Comparison of ENCODE assay signal across 21 cellular contexts in genomic region chr3:197858133-197858532, GRCh38.
A peak's percentile ranks its signal among the peaks of the same experiment; 100 is the strongest.
DNase-seq lines count a peak whose midpoint lies in the region; ATAC-seq and TF ChIP-seq lines count a peak whose summit lies in the region.
"Had no signal": no experiment of that assay in that cellular context is flagged by ENCODE, and none has a peak within 500 bp of the region (broad histone marks: within the 10 kb centered on the region; RNA-seq: fewer than 3 reads in every experiment).

No MANE protein-coding gene starts in this region.

- H2AK5ac ChIP-seq in H9 (ENCODE audit: insufficient read length, low read length): no peak overlapping the region

- H3K23ac ChIP-seq in H9 (ENCODE audit: insufficient read length, low read depth, low read length): no peak overlapping the region

- peaks cover 0 to 8% of the 10 kb centered on the region in 2 experiments; a peak in 3 of 5 replicates for H3K9me3 Mint-ChIP-seq in H9
- H3K9me3 Mint-ChIP-seq in CD8-positive, alpha-beta memory T cell: no peaks in the 10 kb centered on the region
- H3K9me3 Mint-ChIP-seq: CD4-positive, alpha-beta T cell had no signal

- H3K79me1 ChIP-seq in H9 (ENCODE audit: insufficient read depth, low read depth, low read length, poor library complexity, severe bottlenecking): no peaks in the 10 kb centered on the region

- no peak overlapping the region for H3K4ac ChIP-seq in H9 (ENCODE audit: low read depth, low read length)

- H3K27ac Mint-ChIP-seq in H9: no peak overlapping the region; a peak in 1 of 7 replicates
- H3K27ac Mint-ChIP-seq in CD8-positive, alpha-beta memory T cell: no peak overlapping the region
- H3K27ac Mint-ChIP-seq: CD4-positive, alpha-beta T cell had no signal

- H3T11ph ChIP-seq in H9 (ENCODE audit: low read length): no peak overlapping the region

- no peak overlapping the region for H3K9ac ChIP-seq in H9 (ENCODE audit: extremely low read depth, insufficient read length, low read length)
- H3K9ac ChIP-seq: BLaER1 had no signal

- no peaks in the 10 kb centered on the region for H3K23me2 ChIP-seq in H9 (ENCODE audit: insufficient read length, low read depth, low read length, poor library complexity, severe bottlenecking)

- no peak overlapping the region for H2BK120ac ChIP-seq in H9 (ENCODE audit: low read depth, low read length, poor library complexity, severe bottlenecking)

- no peak overlapping the region for H4K8ac ChIP-seq in H9 (replicated peaks; ENCODE audit: insufficient read length, low read depth, low read length)

- no peaks in the 10 kb centered on the region for H3K79me2 ChIP-seq in H9 (ENCODE audit: insufficient read depth, low read length)

- H3K36me3 ChIP-seq in SJCRH30: peaks cover 31% of the 10 kb centered on the region
- H3K36me3 ChIP-seq in iPS DF 6.9 (ENCODE audit: control insufficient read depth, insufficient read depth, low read length): no peaks in the 10 kb centered on the region; the same call in 1 of the 2 replicates
- H3K36me3 ChIP-seq in CD8-positive, alpha-beta memory T cell (ENCODE audit: insufficient read depth, low read length): peaks cover 16% of the 10 kb centered on the region

- H3K27me3 ChIP-seq in H9 (ENCODE audit: insufficient read depth, low read length) (no peaks in the 10 kb centered on the region), SJCRH30 (no peaks in the 10 kb centered on the region), iPS DF 6.9 (ENCODE audit: control insufficient read depth, insufficient read depth, low read length) (no peaks in the 10 kb centered on the region)
- H3K27me3 ChIP-seq in CD8-positive, alpha-beta memory T cell (ENCODE audit: insufficient read depth, low read length, poor library complexity, severe bottlenecking): no peaks in the 10 kb centered on the region
- H3K27me3 ChIP-seq: BLaER1 had no signal

- no peak overlapping the region for H4K91ac ChIP-seq in H9 (ENCODE audit: insufficient read length, low read depth, low read length)

- H3K4me2 ChIP-seq in H9 (ENCODE audit: insufficient read depth, insufficient read length, low read length): no peak overlapping the region
- H3K4me2 ChIP-seq: BLaER1 had no signal

- POLR2A ChIA-PET in CD8-positive, alpha-beta memory T cell (lab: Charles Lee): no interaction called here

- H3K56ac ChIP-seq in H9 (ENCODE audit: insufficient read length, low read depth, low read length): no peak overlapping the region

- H3K9me3 ChIP-seq in H9 (ENCODE audit: control insufficient read depth, low read depth, low read length): no peaks in the 10 kb centered on the region
- H3K9me3 ChIP-seq in SJCRH30 (replicated peaks): no peaks in the 10 kb centered on the region
- H3K9me3 ChIP-seq in iPS DF 6.9 (ENCODE audit: control insufficient read depth, insufficient read depth, low read length): no peaks in the 10 kb centered on the region
- no peaks in the 10 kb centered on the region for H3K9me3 ChIP-seq in CD8-positive, alpha-beta memory T cell (ENCODE audit: low read length)
- H3K9me3 ChIP-seq: Caco-2 had no signal

- H3K27me3 Mint-ChIP-seq in H9 (ENCODE audit: low read depth): no peaks in the 10 kb centered on the region; the same call in 1 of the 2 replicates
- no peaks in the 10 kb centered on the region for H3K27me3 Mint-ChIP-seq in CD8-positive, alpha-beta memory T cell
- H3K27me3 Mint-ChIP-seq: CD4-positive, alpha-beta T cell had no signal

- H4K20me1 ChIP-seq in H9 (ENCODE audit: control insufficient read depth, insufficient read depth, insufficient read length): no peaks in the 10 kb centered on the region
- H4K20me1 ChIP-seq: BLaER1 had no signal

- no peak for DNase-seq in H9
- no peak for DNase-seq in SJCRH30
- no peak for DNase-seq in iPS DF 6.9 (ENCODE audit: low read depth, low spot score)
- DNase-seq in CD8-positive, alpha-beta memory T cell: no peak
- DNase-seq in NCI-H128 (lab: John Stamatoyannopoulos, UW; ENCODE audit: unreplicated experiment): no peak
- DNase-seq: ACHN; Caco-2; CD4-positive, alpha-beta T cell; DMS 273 treated with DMSO at 0.1 percent for 48 hours; DMS79 treated with DMSO at 0.1 percent for 48 hours; KG1; NCI-H1092 treated with DMSO at 0.1 percent for 48 hours; NCI-H2029 treated with DMSO at 0.1 percent for 48 hours; NCI-H226; NCI-H510A treated with DMSO at 0.1 percent for 48 hours; NCI-H748 treated with DMSO at 0.1 percent for 48 hours; SHP77 treated with DMSO at 0.1 percent for 48 hours had no signal

- no peak overlapping the region for H2AFZ ChIP-seq in H9 (ENCODE audit: low read length)

- H3K27ac ChIP-seq in H9 (ENCODE audit: insufficient read length, low read depth, low read length): peak overlapping the region; percentile 73
- peak overlapping the region; percentile 32; the same call in 1 of the 2 replicates for H3K27ac ChIP-seq in SJCRH30
- peak overlapping the region; percentile 58 for H3K27ac ChIP-seq in iPS DF 6.9 (ENCODE audit: low read length)
- no peak overlapping the region for H3K27ac ChIP-seq in CD8-positive, alpha-beta memory T cell (ENCODE audit: low read depth, low read length)
- H3K27ac ChIP-seq: BLaER1, RWPE1 had no signal

- peaks cover 38 to 52% of the 10 kb centered on the region in 2 experiments for H3K4me1 Mint-ChIP-seq in H9
- peaks cover 0 to 6% (median 3%) of the 10 kb centered on the region in 3 donors for H3K4me1 Mint-ChIP-seq in CD8-positive, alpha-beta memory T cell

- no peak overlapping the region for H2BK15ac ChIP-seq in H9 (ENCODE audit: low read depth, low read length)

- H3K4me3 ChIP-seq in SJCRH30: no peak overlapping the region
- H3K4me3 ChIP-seq in iPS DF 6.9 (ENCODE audit: low read length): no peak overlapping the region
- H3K4me3 ChIP-seq in CD8-positive, alpha-beta memory T cell (ENCODE audit: low read length): no peak overlapping the region
- H3K4me3 ChIP-seq: BLaER1 had no signal

- H3K14ac ChIP-seq in H9 (ENCODE audit: insufficient read depth, low read length): no peak overlapping the region

- H2BK20ac ChIP-seq in H9 (ENCODE audit: low read depth, low read length, poor library complexity, severe bottlenecking): no peak overlapping the region

- ATAC-seq in HG03095 (IDR thresholded peaks at IDR 0.05; ENCODE audit: unreplicated experiment): no peak
- no peak for ATAC-seq in GM19397 (IDR thresholded peaks at IDR 0.05; ENCODE audit: unreplicated experiment)

- H4K5ac ChIP-seq in H9 (ENCODE audit: insufficient read length, low read depth, low read length): no peak overlapping the region

- peaks cover 30 to 43% (median 40%) of the 10 kb centered on the region in 3 experiments for H3K36me3 Mint-ChIP-seq in H9 (ENCODE audit: insufficient read depth in 1 of 3, low read depth in 3 of 3)
- H3K36me3 Mint-ChIP-seq in CD8-positive, alpha-beta memory T cell: peaks cover 4 to 71% (median 20%) of the 10 kb centered on the region in 3 donors

- no CpG with 5 or more reads among the region's 3 CpGs for WGBS in H9 (ENCODE audit: extremely low coverage, insufficient read length, low lambda C conversion rate)
- no CpG with 5 or more reads among the region's 3 CpGs for WGBS in iPS DF 6.9 (ENCODE audit: insufficient coverage, insufficient read length)

- H2BK5ac ChIP-seq in H9 (ENCODE audit: insufficient read length, low read length): no peak overlapping the region

- H3K18ac ChIP-seq in H9 (ENCODE audit: insufficient read length, low read depth, low read length): no peak overlapping the region

- no peak overlapping the region for H3K4me3 Mint-ChIP-seq in H9
- H3K4me3 Mint-ChIP-seq in CD8-positive, alpha-beta memory T cell: no peak overlapping the region
- H3K4me3 Mint-ChIP-seq: CD4-positive, alpha-beta T cell had no signal

- TF ChIP-seq CTCF in H9 (conservative IDR thresholded peaks at IDR 0.05): no peak

- CTCF ChIA-PET in CD8-positive, alpha-beta memory T cell (lab: Charles Lee): no interaction called here

- no peak overlapping the region for H2BK12ac ChIP-seq in H9 (ENCODE audit: insufficient read length, low read depth, low read length)

- H3K4me1 ChIP-seq in H9 (ENCODE audit: insufficient read depth, low read length) (peaks cover 7% of the 10 kb centered on the region), SJCRH30 (peaks cover 14% of the 10 kb centered on the region), iPS DF 6.9 (ENCODE audit: control insufficient read depth, insufficient read depth, low read length) (peaks cover 2% of the 10 kb centered on the region; the same call in 1 of the 2 replicates)
- H3K4me1 ChIP-seq in CD8-positive, alpha-beta memory T cell (ENCODE audit: insufficient read depth, low read length): no peaks in the 10 kb centered on the region
- H3K4me1 ChIP-seq: BLaER1 had no signal
